Comparison of ENCODE assay signal across 8 cellular contexts in genomic region chr1:205505076-205505729, GRCh38. TPM values are rescaled to one million over a fixed set of nuclear protein-coding genes. Genes with fewer than 3 reads are reported as not detected.
DNase-seq lines count a peak whose midpoint lies in the region; ATAC-seq and TF ChIP-seq lines count a peak whose summit lies in the region.

No MANE protein-coding gene starts in this region.

- ATAC-seq in Panc1 (peak; percentile 8; the same call in 1 of the 2 replicates), HG02840 (IDR thresholded peaks at IDR 0.05; ENCODE audit: low FRiP score, unreplicated experiment) (no peak), GM21723 (IDR thresholded peaks at IDR 0.05; ENCODE audit: unreplicated experiment) (no peak)

- H2AFZ ChIP-seq in osteoblast (ENCODE audit: low read length): peak overlapping the region; percentile 59

- DNase-seq in Panc1 (ENCODE audit: low read depth, low spot score): no peak
- DNase-seq in fibroblast of pulmonary artery (ENCODE audit: low read depth): no peak
- DNase-seq in osteoblast (ENCODE audit: insufficient read length, low spot score, missing footprints): peak; percentile 66
- no peak for DNase-seq in SK-N-DZ (ENCODE audit: low spot score)
- no peak for DNase-seq in HT-29 (ENCODE audit: low spot score)

- POLR2A ChIA-PET in Panc1 (lab: Charles Lee): no interaction called here

- in situ Hi-C loops in Panc1 (cut with HindIII; ENCODE audit: low pct_unique_long_range_greater_than_20kb, low sequenced_read_pairs): no loop called here

- H3K4me1 ChIP-seq in ES-I3 (ENCODE audit: insufficient read depth, low read length) (peaks cover 31% of the 10 kb centered on the region), Panc1 (ENCODE audit: control insufficient read depth, insufficient read depth, low read length) (peaks cover 4% of the 10 kb centered on the region; the same call in 1 of the 2 replicates), osteoblast (ENCODE audit: insufficient read depth, low read length) (peaks cover 4% of the 10 kb centered on the region)

- no peak for TF ChIP-seq CTCF in Panc1 (IDR thresholded peaks at IDR 0.05)
- no peak for TF ChIP-seq CTCF in fibroblast of pulmonary artery (IDR thresholded peaks at IDR 0.05; ENCODE audit: low read length, missing control alignments)
- no peak for TF ChIP-seq CTCF in osteoblast (IDR thresholded peaks at IDR 0.05; ENCODE audit: extremely low read depth, low read depth, low read length)

- intact Hi-C loops in Panc1 (cut with micrococcal nuclease; ENCODE audit: unreplicated experiment): no loop called here

- H3K79me2 ChIP-seq in osteoblast (ENCODE audit: insufficient read depth, low read length): no peaks in the 10 kb centered on the region

- H3K9me3 ChIP-seq in ES-I3 (ENCODE audit: control insufficient read depth, insufficient read depth, low read length) (no peaks in the 10 kb centered on the region), Panc1 (ENCODE audit: control insufficient read depth, insufficient read depth, low read depth, low read length) (no peaks in the 10 kb centered on the region), osteoblast (ENCODE audit: low read depth, low read length) (no peaks in the 10 kb centered on the region)

- H3K27ac ChIP-seq in Panc1 (ENCODE audit: low read length) (peak overlapping the region; percentile 63), osteoblast (ENCODE audit: low read depth, low read length) (no peak overlapping the region)

- no TSS peak for BruUV-seq in Panc1 (replicated peaks; lab: Mats Ljungman, UMichigan)

- H3K4me3 ChIP-seq in Panc1 (ENCODE audit: low read depth in 2 of 2, low read length in 2 of 2) (peak overlapping the region; percentile 53 to 62), fibroblast of pulmonary artery (replicated peaks; ENCODE audit: low read depth, low read length) (peak overlapping the region; percentile 52), osteoblast (ENCODE audit: insufficient read depth, low read length) (peak overlapping the region; percentile 68)

- H4K20me1 ChIP-seq in osteoblast (ENCODE audit: insufficient read depth, low read length): no peaks in the 10 kb centered on the region

- H3K27me3 ChIP-seq in Panc1 (ENCODE audit: control insufficient read depth, insufficient read depth, low read length) (peaks cover 4% of the 10 kb centered on the region), osteoblast (ENCODE audit: insufficient read depth, low read length) (peaks cover 32% of the 10 kb centered on the region)

- H3K36me3 ChIP-seq in ES-I3 (ENCODE audit: insufficient read depth, low read length) (no peaks in the 10 kb centered on the region; the same call in 1 of the 2 replicates), Panc1 (ENCODE audit: control insufficient read depth, insufficient read depth, low read length) (peaks cover 5% of the 10 kb centered on the region; the same call in 1 of the 2 replicates), osteoblast (ENCODE audit: insufficient read depth, low read length) (no peaks in the 10 kb centered on the region)

- H3K4me2 ChIP-seq in osteoblast (ENCODE audit: insufficient read depth, low read length): peak overlapping the region; percentile 73

- peak overlapping the region; percentile 74 for H3K9ac ChIP-seq in ES-I3 (ENCODE audit: low read depth, low read length)

- CTCF ChIA-PET in Panc1 (lab: Charles Lee): interaction anchor here (0.6 to 0.7 kb wide), 2 partner anchors 17 to 153 kb away, joined by 5 read pairs; no protein-coding TSS in a partner anchor

RNA-seq across cellular contexts. Expression of gene CDK18, which starts 0.7 kb away (rescaled TPM):
- 7.0 TPM for total RNA-seq in Panc1 (2021; ENCODE audit: unreplicated experiment)
- polyA plus RNA-seq in Panc1 (2012; ENCODE audit: insufficient read length): 6.7 TPM
- total RNA-seq in osteoblast: 0.29 and 0.72 TPM in 2 replicates
- polyA plus RNA-seq in SK-N-DZ (2014; cell fraction: cytosol; rRNA removed): 0.47 and 0.77 TPM in 2 replicates
- polyA plus RNA-seq in SK-N-DZ (2014; cell fraction: nucleus; rRNA removed): 0.18 and 1.0 TPM in 2 replicates
- 22.2 and 27.6 TPM in 2 replicates for total RNA-seq in HT-29 (2014; rRNA removed; shearing (Covaris generic))

RNA-seq across cellular contexts. Expression of gene BLACAT1, which starts 49.4 kb away (rescaled TPM):
- 0.31 TPM for total RNA-seq in Panc1 (2021; ENCODE audit: unreplicated experiment)
- not detected for polyA plus RNA-seq in Panc1 (2012; ENCODE audit: insufficient read length)
- total RNA-seq in osteoblast: not detected in 2 replicates
- 0.06 and 0.24 TPM in 2 replicates for polyA plus RNA-seq in SK-N-DZ (2014; cell fraction: cytosol; rRNA removed)
- polyA plus RNA-seq in SK-N-DZ (2014; cell fraction: nucleus; rRNA removed): not detected in 2 replicates
- total RNA-seq in HT-29 (2014; rRNA removed; shearing (Covaris generic)): 1.8 and 1.9 TPM in 2 replicates
